Comparison of ENCODE assay signal across 8 cellular contexts in genomic region chr3:46629571-46630517, GRCh38. TPM values are rescaled to one million over a fixed set of nuclear protein-coding genes. Genes with fewer than 3 reads are reported as not detected.
A peak's percentile ranks its signal among the peaks of the same experiment; 100 is the strongest.
DNase-seq lines count a peak whose midpoint lies in the region; TF ChIP-seq lines count a peak whose summit lies in the region.

No MANE protein-coding gene starts in this region.

- DNase-seq in DMS114 treated with DMSO at 0.1 percent for 48 hours (lab: John Stamatoyannopoulos, UW; ENCODE audit: unreplicated experiment) (peak; percentile 56), H7 (peak; percentile 92), NCI-H1105 treated with DMSO at 0.1 percent for 48 hours (lab: John Stamatoyannopoulos, UW) (peak; percentile 10), MCF 10A (ENCODE audit: unreplicated experiment) (peak; percentile 76), NCI-H146 (lab: John Stamatoyannopoulos, UW) (no peak)

- CTCF ChIA-PET in MCF 10A (lab: Yijun Ruan, JAX): interaction anchor here (0.6 to 4.5 kb wide), 16 partner anchors 10 to 812 kb away, joined by 3 to 46 read pairs (median 4); no protein-coding TSS in a partner anchor

- H3K4me1 ChIP-seq in iPS-20b (ENCODE audit: insufficient read depth, low read length): peaks cover 17% of the 10 kb centered on the region
- peaks cover 13 to 19% (median 16%) of the 10 kb centered on the region in 3 donors for H3K4me1 ChIP-seq in skeletal muscle tissue (ENCODE audit: control insufficient read depth in 3 of 3, insufficient read depth in 3 of 3, low read length in 3 of 3)

- intact Hi-C loops in MCF 10A (cut with micrococcal nuclease): loop anchor here (1.0 kb wide), 1 partner anchor 142 kb away; no protein-coding TSS in a partner anchor

- no peaks in the 10 kb centered on the region for H3K9me3 Mint-ChIP-seq in MCF 10A (ENCODE audit: unreplicated experiment)

- no peaks in the 10 kb centered on the region for H3K27me3 Mint-ChIP-seq in MCF 10A (ENCODE audit: insufficient read depth, unreplicated experiment)

- peak overlapping the region; percentile 52; the same call in 1 of the 2 replicates for H3K9ac ChIP-seq in iPS-20b (ENCODE audit: low read depth, low read length)
- H3K9ac ChIP-seq in skeletal muscle tissue (ENCODE audit: low read depth in 1 of 3, low read length in 3 of 3): peak overlapping the region; percentile 29 to 82 (median 69)

- H3K4me3 Mint-ChIP-seq in MCF 10A (ENCODE audit: unreplicated experiment): no peak overlapping the region

- H3K9me3 ChIP-seq in iPS-20b (ENCODE audit: insufficient read depth, low read depth, low read length): no peaks in the 10 kb centered on the region
- H3K9me3 ChIP-seq in skeletal muscle tissue (ENCODE audit: control insufficient read depth in 3 of 3, low read length in 3 of 3): no peaks in the 10 kb centered on the region

- no TSS peak for BruUV-seq in MCF 10A (replicated peaks; lab: Mats Ljungman, UMichigan)

- POLR2A ChIA-PET in MCF 10A (lab: Yijun Ruan, JAX): interaction anchor here (0.8 to 1.6 kb wide), 2 partner anchors 9 to 21 kb away, joined by 3 to 5 read pairs; no protein-coding TSS in a partner anchor

- no peaks in the 10 kb centered on the region for H3K4me1 Mint-ChIP-seq in MCF 10A (ENCODE audit: insufficient read depth, unreplicated experiment)

- H3K27ac ChIP-seq in VCaP: no peak overlapping the region; the same call in 1 of the 2 replicates
- H3K27ac ChIP-seq in iPS-20b (ENCODE audit: low read length): peak overlapping the region; percentile 44
- H3K27ac ChIP-seq in skeletal muscle tissue (ENCODE audit: low read depth, low read length): peak overlapping the region; percentile 79

- no peaks in the 10 kb centered on the region for H3K36me3 ChIP-seq in H7 (replicated peaks; ENCODE audit: control insufficient read depth, insufficient read depth, low read length)
- H3K36me3 ChIP-seq in iPS-20b (ENCODE audit: insufficient read depth, low read depth, low read length): no peaks in the 10 kb centered on the region
- H3K36me3 ChIP-seq in skeletal muscle tissue (ENCODE audit: control insufficient read depth in 3 of 3, insufficient read depth in 3 of 3, low read length in 3 of 3): no peaks in the 10 kb centered on the region

- H3K27ac Mint-ChIP-seq in MCF 10A (ENCODE audit: low read depth, unreplicated experiment): no peak overlapping the region

- H3K4me3 ChIP-seq in H7 (ENCODE audit: insufficient read depth, low read depth, low read length) (peak overlapping the region; percentile 35), iPS-20b (ENCODE audit: low read length) (peak overlapping the region; percentile 59), skeletal muscle tissue (ENCODE audit: low read length in 3 of 3) (peak overlapping the region; percentile 56 to 78 (median 75))

- H3K36me3 Mint-ChIP-seq in MCF 10A (ENCODE audit: insufficient read depth, unreplicated experiment): no peaks in the 10 kb centered on the region

- H3K27me3 ChIP-seq in H7 (ENCODE audit: control insufficient read depth, insufficient read depth, low read length) (no peaks in the 10 kb centered on the region), iPS-20b (ENCODE audit: insufficient read depth, low read length) (no peaks in the 10 kb centered on the region), skeletal muscle tissue (ENCODE audit: control insufficient read depth in 3 of 3, insufficient read depth in 3 of 3, low read length in 3 of 3) (no peaks in the 10 kb centered on the region)

- TF ChIP-seq CTCF in VCaP (conservative IDR thresholded peaks at IDR 0.05): peak; percentile 76
- peak; percentile 96 for TF ChIP-seq CTCF in MCF 10A (IDR thresholded peaks at IDR 0.05; ENCODE audit: unreplicated experiment)

RNA-seq across cellular contexts. Expression of gene FAM240A, which starts 17.5 kb away (rescaled TPM):
- not detected in 2 replicates for total RNA-seq in H7 (2014; rRNA removed; shearing (Covaris generic))
- total RNA-seq in MCF 10A (2022): not detected in 2 replicates
- total RNA-seq in skeletal muscle tissue: not detected
